In the genomic region with DNA sequence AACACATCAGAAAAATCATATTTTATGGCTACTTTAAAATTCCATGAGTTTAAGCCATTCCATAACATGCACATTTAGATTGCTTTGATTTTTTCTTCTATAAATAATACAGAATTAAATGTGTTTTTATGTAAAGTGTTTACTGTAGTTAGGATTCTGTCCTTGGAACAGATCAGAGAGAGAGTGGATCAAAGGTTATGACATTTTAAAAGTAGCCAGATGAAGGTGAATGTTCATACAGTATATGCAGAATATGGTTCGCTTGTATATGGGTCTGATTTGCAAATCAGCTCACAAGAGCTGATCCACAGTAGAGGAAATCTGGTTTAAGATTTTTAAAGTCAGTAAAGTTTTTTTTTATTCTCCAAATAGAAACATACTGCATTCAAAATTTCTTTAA, we compare ENCODE assay signal across 25 cellular contexts.
"Had no signal": no experiment of that assay in that cellular context is flagged by ENCODE, and none has a peak within 500 bp of the region (broad histone marks: within the 10 kb centered on the region; RNA-seq: fewer than 3 reads in every experiment).

No MANE protein-coding gene starts in this region.

- ATAC-seq: activated CD8-positive, alpha-beta memory T cell treated with anti-CD3 and anti-CD28 coated beads, Interleukin-2, amount 10 ng/mL, durations not matched to agents 7 days and 5 days; activated naive CD8-positive, alpha-beta T cell treated with anti-CD3 and anti-CD28 coated beads, Interleukin-2, amount 50 U/mL, for 24 hours; body of pancreas; K562; T-helper 17 cell; WTC11 had no signal

- H3K9me3 ChIP-seq: ascending aorta, body of pancreas, Peyer's patch had no signal

- H3K27me3 ChIP-seq: ascending aorta, body of pancreas, Peyer's patch had no signal

- H3K36me3 ChIP-seq: ascending aorta, Peyer's patch had no signal

- DNase-seq: activated CD4-positive, alpha-beta T cell treated with anti-CD3 and anti-CD28 coated beads for 1 hour; activated CD4-positive, alpha-beta T cell treated with anti-CD3 and anti-CD28 coated beads, Interleukin-2, amount 10 ng/mL, durations not matched to agents 24 days and 14 days; activated CD4-positive, alpha-beta T cell treated with anti-CD3 and anti-CD28 coated beads, Interleukin-2, amount 50 U/mL, for 48 hours; activated CD8-positive, alpha-beta memory T cell treated with anti-CD3 and anti-CD28 coated beads, Interleukin-2, amount 10 ng/mL, durations not matched to agents 7 days and 5 days; activated effector memory CD4-positive, alpha-beta T cell treated with Interleukin-2 at 50 U/mL for 16 hours; activated naive CD4-positive, alpha-beta T cell; activated naive CD8-positive, alpha-beta T cell treated with anti-CD3 and anti-CD28 coated beads, Interleukin-2, amount 50 U/mL, for 24 hours; activated T-cell treated with anti-CD3 and anti-CD28 coated beads, Interleukin-2, amount 50 U/mL, for 24 hours; amniotic stem cell; body of pancreas; Karpas-422; MM.1S; NCI-H146; NCI-H187 treated with DMSO at 0.1 percent for 48 hours; NCI-H2081 treated with DMSO at 0.1 percent for 48 hours; NCI-H446; NCI-H524; Peyer's patch; SHP77 treated with DMSO at 0.1 percent for 48 hours; T-helper 17 cell; T-helper 9 cell had no signal

- H3K4me3 ChIP-seq: ascending aorta, body of pancreas, K562, Peyer's patch had no signal

- H3K27ac ChIP-seq: ascending aorta, body of pancreas, Peyer's patch, RWPE1 had no signal

- H3K4me1 ChIP-seq: ascending aorta, body of pancreas, Peyer's patch had no signal
